ENCODE assay signal across 8 cellular contexts in genomic region chr9:35115680-35116538, GRCh38. TPM values are rescaled to one million over a fixed set of nuclear protein-coding genes. Genes with fewer than 3 reads are reported as not detected.
DNase-seq lines count a peak whose midpoint lies in the region; ATAC-seq, FAIRE-seq and TF ChIP-seq lines count a peak whose summit lies in the region.

A gene with protein sequence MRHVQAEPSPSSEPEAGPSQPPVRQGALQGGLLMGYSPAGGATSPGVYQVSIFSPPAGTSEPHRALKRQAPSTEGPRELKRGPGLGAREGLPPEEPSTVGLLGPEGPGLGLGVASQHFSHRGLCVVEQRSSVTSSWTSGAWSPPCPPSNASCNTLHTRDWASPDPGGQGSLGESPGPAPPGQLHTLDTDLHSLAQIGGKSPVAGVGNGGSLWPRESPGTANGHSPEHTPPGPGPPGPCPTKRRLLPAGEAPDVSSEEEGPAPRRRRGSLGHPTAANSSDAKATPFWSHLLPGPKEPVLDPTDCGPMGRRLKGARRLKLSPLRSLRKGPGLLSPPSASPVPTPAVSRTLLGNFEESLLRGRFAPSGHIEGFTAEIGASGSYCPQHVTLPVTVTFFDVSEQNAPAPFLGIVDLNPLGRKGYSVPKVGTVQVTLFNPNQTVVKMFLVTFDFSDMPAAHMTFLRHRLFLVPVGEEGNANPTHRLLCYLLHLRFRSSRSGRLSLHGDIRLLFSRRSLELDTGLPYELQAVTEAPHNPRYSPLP (minus strand): TSS chr9:35115862. CDS start chr9:35108274, 7,588 bp downstream.

- peaks cover 47% of the 10 kb centered on the region for H3K4me1 Mint-ChIP-seq in T-helper 17 cell

- H3K27me3 ChIP-seq in psoas muscle (ENCODE audit: insufficient read depth in 3 of 3, low read length in 2 of 3), result no peaks in the 10 kb centered on the region

- ATAC-seq in HG02885 (IDR thresholded peaks at IDR 0.05; ENCODE audit: poor library complexity, unreplicated experiment) (peak; percentile 58), T-helper 17 cell (peak; percentile 72), left ventricle myocardium superior (peak; percentile 67), psoas muscle (peak; percentile 70 to 80 (median 75))

- H3K4me3 ChIP-seq in psoas muscle, result peak within 1 kb of the TSS; percentile 68

- 1% methylated on average over 47 to 54 of the region's 54 CpGs for WGBS in psoas muscle, 3 donors

- H3K4me3 Mint-ChIP-seq in T-helper 17 cell, result peak within 1 kb of the TSS; percentile 99

- H3K36me3 Mint-ChIP-seq in T-helper 17 cell (ENCODE audit: low read depth), result no peaks in the 10 kb centered on the region

- peak; percentile 52 for TF ChIP-seq POLR2A in GM15510 (IDR thresholded peaks at IDR 0.05; ENCODE audit: borderline replicate concordance, extremely low read depth, insufficient read length)

- peak within 1 kb of the TSS; percentile 77 for H3K27ac ChIP-seq in angular gyrus (ENCODE audit: low read depth, low read length)
- peak within 1 kb of the TSS; percentile 75 for H3K27ac ChIP-seq in psoas muscle

- intact Hi-C loops in left ventricle myocardium superior (cut with micrococcal nuclease) (loop anchor here (5.0 to 10.0 kb wide), 2 partner anchors 141 to 359 kb away; no protein-coding TSS in a partner anchor), psoas muscle (cut with DNase I) (loop anchor here (1.0 to 10.0 kb wide), 9 partner anchors 46 to 446 kb away; partner anchors contain the start of gene UNC13B (in 2 of the 2))

- peaks cover 13% of the 10 kb centered on the region for H3K4me1 ChIP-seq in psoas muscle

- peaks cover 2% of the 10 kb centered on the region for H3K27me3 Mint-ChIP-seq in T-helper 17 cell

- no peak for TF ChIP-seq CTCF in psoas muscle (IDR thresholded peaks at IDR 0.05)

- H3K27ac Mint-ChIP-seq in T-helper 17 cell, result peak within 1 kb of the TSS; percentile 96

- FAIRE-seq in urothelium cell line (lab: Jason Lieb, UNC), result peak; percentile 95

- H3K9me3 ChIP-seq in T-helper 17 cell (ENCODE audit: control insufficient read depth, low read length, poor library complexity, severe bottlenecking) (no peaks in the 10 kb centered on the region), psoas muscle (no peaks in the 10 kb centered on the region)

- DNase-seq in NCI-H1694 treated with DMSO at 0.1 percent for 48 hours (lab: John Stamatoyannopoulos, UW) (peak; percentile 89), T-helper 17 cell (peak; percentile 82 to 94 (median 93)), left ventricle myocardium superior (peak; percentile 97), psoas muscle (peak; percentile 96 to 97), urothelium cell line (ENCODE audit: low spot score) (peak; percentile 93)

- H3K36me3 ChIP-seq in psoas muscle (ENCODE audit: insufficient read depth in 1 of 2, low read depth in 1 of 2), result no peaks in the 10 kb centered on the region

RNA-seq across cellular contexts. Expression of the gene that starts here (rescaled TPM):
- total RNA-seq in T-helper 17 cell, result 10 to 100 TPM in 1 of 2 donors, 1 to 10 TPM in 1; 9.8 to 11.6 TPM
- 15.6 TPM for total RNA-seq in left ventricle myocardium superior
- 10 to 100 TPM in 3 of 4 donors, 1 to 10 TPM in 1; 10.0 to 17.1 (median 15.1) TPM for total RNA-seq in psoas muscle
- 10 to 100 TPM in 2 of 3 donors, 1 to 10 TPM in 1; 9.1 to 27.6 (median 17.0) TPM for polyA plus RNA-seq in psoas muscle

Comparison
In these comparisons a context has a peak if more than half of its experiments do, and no peak if none do; other contexts are left out.
1. Peak in every context shown above with its lines: DNase-seq, ATAC-seq, H3K4me3 ChIP-seq and H3K27ac ChIP-seq.